13 cellular contexts compared by ENCODE assay signal in genomic region chr5:172862165-172862801, GRCh38. TPM values are rescaled to one million over a fixed set of nuclear protein-coding genes. Genes with fewer than 3 reads are reported as not detected.
DNase-seq lines count a peak whose midpoint lies in the region; ATAC-seq and TF ChIP-seq lines count a peak whose summit lies in the region.
"Had no signal": no experiment of that assay in that cellular context is flagged by ENCODE, and none has a peak within 500 bp of the region (broad histone marks: within the 10 kb centered on the region; RNA-seq: fewer than 3 reads in every experiment).

No MANE protein-coding gene starts in this region.

- no peaks in the 10 kb centered on the region for H3K27me3 ChIP-seq in GM23248 (replicated peaks; ENCODE audit: insufficient read depth)
- no peaks in the 10 kb centered on the region for H3K27me3 ChIP-seq in adrenal gland
- H3K27me3 ChIP-seq in right lobe of liver = no peaks in the 10 kb centered on the region
- H3K27me3 ChIP-seq in thoracic aorta (replicated peaks; ENCODE audit: insufficient read depth) = no peaks in the 10 kb centered on the region

- H3K9me2 ChIP-seq in GM23248 (ENCODE audit: insufficient read depth) = no peaks in the 10 kb centered on the region

- WGBS in GM23248 (ENCODE audit: low coverage in 1 of 2, low lambda C conversion rate in 2 of 2, missing lambda C conversion rate in 2 of 2), 2 experiments = 76 to 82% methylated on average over 4 to 5 of the region's 5 CpGs
- WGBS in adrenal gland, 4 donors = 34 to 44% (median 40%) methylated on average over 5 of the region's 5 CpGs
- 47% methylated on average over 4 of the region's 5 CpGs for WGBS in right lobe of liver (ENCODE audit: insufficient coverage, low coverage, low lambda C conversion rate, missing lambda C conversion rate)

- H3F3A ChIP-seq in GM23248 (ENCODE audit: insufficient read depth) = peaks cover 44% of the 10 kb centered on the region

- TF ChIP-seq POLR2A in adrenal gland (IDR thresholded peaks at IDR 0.05) = peak in 1 of 2 donors; percentile 54
- TF ChIP-seq POLR2A in right lobe of liver (IDR thresholded peaks at IDR 0.05) = no peak

- no peak for TF ChIP-seq CTCF in adrenal gland (IDR thresholded peaks at IDR 0.05)
- TF ChIP-seq CTCF in right lobe of liver (IDR thresholded peaks at IDR 0.05) = no peak
- no peak for TF ChIP-seq CTCF in thoracic aorta (IDR thresholded peaks at IDR 0.05)

- H3K4me2 ChIP-seq in GM23248 (ENCODE audit: unreplicated experiment) = no peak overlapping the region

- no peaks in the 10 kb centered on the region for H4K20me1 ChIP-seq in GM23248 (ENCODE audit: insufficient read depth)

- H3K36me3 ChIP-seq in GM23248 (ENCODE audit: low read depth) (no peaks in the 10 kb centered on the region), adrenal gland (replicated peaks in 1 of 2) (no peaks in the 10 kb centered on the region), right lobe of liver (peaks cover 0 to 4% (median 0%) of the 10 kb centered on the region in 4 donors), thoracic aorta (no peaks in the 10 kb centered on the region)

- in situ Hi-C loops in GM23248 (cut with MboI) = no loop called here

- peaks cover 83% of the 10 kb centered on the region for H3K79me2 ChIP-seq in GM23248 (ENCODE audit: insufficient read depth)

- H3K4me1 ChIP-seq in GM23248 (ENCODE audit: insufficient read depth) (peaks cover 51% of the 10 kb centered on the region), adrenal gland (replicated peaks in 1 of 2) (peaks cover 56 to 85% of the 10 kb centered on the region in 2 donors), right lobe of liver (peaks cover 8 to 63% (median 32%) of the 10 kb centered on the region in 4 donors), thoracic aorta (ENCODE audit: control insufficient read depth in 1 of 2, low read depth in 2 of 2) (peaks cover 56 to 89% of the 10 kb centered on the region in 2 donors)

- no peak overlapping the region for H2AFZ ChIP-seq in GM23248

- no peak for ATAC-seq in right lobe of liver
- no peak for ATAC-seq in thoracic aorta (ENCODE audit: insufficient number of reproducible peaks, low FRiP score, low read depth)
- ATAC-seq in HG02840 (IDR thresholded peaks at IDR 0.05; ENCODE audit: low FRiP score, unreplicated experiment) = no peak
- ATAC-seq in HG02981 (IDR thresholded peaks at IDR 0.05; ENCODE audit: unreplicated experiment) = no peak

- H3K27ac ChIP-seq in GM23248 = 0 out of 2 replicates have a peak overlapping the region, but pooled peaks have one; percentile 19
- H3K27ac ChIP-seq in adrenal gland = peak overlapping the region; percentile 86 to 99 (median 91)
- H3K27ac ChIP-seq in right lobe of liver = peak overlapping the region; percentile 87 to 89 (median 89)
- H3K27ac ChIP-seq in thoracic aorta = peak overlapping the region; percentile 97 to 100

- no peaks in the 10 kb centered on the region for H3K9me3 ChIP-seq in GM23248 (ENCODE audit: low read depth)
- no peaks in the 10 kb centered on the region for H3K9me3 ChIP-seq in adrenal gland (replicated peaks in 1 of 3)
- H3K9me3 ChIP-seq in right lobe of liver = no peaks in the 10 kb centered on the region
- no peaks in the 10 kb centered on the region for H3K9me3 ChIP-seq in thoracic aorta

- intact Hi-C loops in adrenal gland (cut with DNase I) = no loop called here
- intact Hi-C loops in right lobe of liver (cut with DNase I) = no loop called here

- no peak overlapping the region for H3K4me3 ChIP-seq in GM23248
- no peak overlapping the region for H3K4me3 ChIP-seq in adrenal gland
- H3K4me3 ChIP-seq in right lobe of liver = no peak overlapping the region
- H3K4me3 ChIP-seq in thoracic aorta = no peak overlapping the region

- H3K9ac ChIP-seq in GM23248 = no peak overlapping the region

- DNase-seq in GM23248 = no peak
- peak in 2 of 7 donors; percentile 56 to 62 for DNase-seq in adrenal gland
- no peak for DNase-seq in right lobe of liver
- no peak for DNase-seq in thoracic aorta (ENCODE audit: low spot score)
- DNase-seq in iPS-NIHi7 (ENCODE audit: extremely low spot score) = no peak
- DNase-seq: activated naive CD8-positive, alpha-beta T cell treated with anti-CD3 and anti-CD28 coated beads for 36 hours; CD4-positive, alpha-beta T cell; NCI-H1694; NCI-H526 treated with DMSO at 0.1 percent for 48 hours; SHP77; stimulated activated CD8-positive, alpha-beta memory T cell treated with anti-CD3 and anti-CD28 coated beads, Interleukin-4, amount 100 ng/mL, for 48 hours had no signal

RNA-seq across cellular contexts. Expression of gene ERGIC1, which starts 28.2 kb away (rescaled TPM):
- 233 and 235 TPM in 2 replicates for total RNA-seq in GM23248 (2014; rRNA removed; shearing (Covaris generic))
- polyA plus RNA-seq in GM23248 (2016; fragmentation: Nextera tagmentation; extraction: Ambion mirVana) (66.4 and 75.8 TPM in 2 replicates), adrenal gland (100 to 1,000 TPM in 2 of 3 donors, 10 to 100 TPM in 1; 71.9 to 450 (median 103) TPM)
- total RNA-seq in adrenal gland (100 to 1,000 TPM; 108 to 410 (median 254) TPM), right lobe of liver (100 to 1,000 TPM; 103 to 264 (median 154) TPM), thoracic aorta (100 to 1,000 TPM; 141 to 230 TPM)

Comparison
In these comparisons a context has a peak if more than half of its experiments do, and no peak if none do; other contexts are left out.
1. H3K27ac ChIP-seq: peak in every context shown above with its lines; median percentile 98 in thoracic aorta; 91 in adrenal gland; 89 in right lobe of liver; 19 in GM23248.